ENCODE assay signal across 28 cellular contexts in genomic region chr14:105143451-105144230, GRCh38. TPM values are rescaled to one million over a fixed set of nuclear protein-coding genes. Genes with fewer than 3 reads are reported as not detected.
A peak's percentile ranks its signal among the peaks of the same experiment; 100 is the strongest.
DNase-seq lines count a peak whose midpoint lies in the region; ATAC-seq and TF ChIP-seq lines count a peak whose summit lies in the region.
"Had no signal": no experiment of that assay in that cellular context is flagged by ENCODE, and none has a peak within 500 bp of the region (broad histone marks: within the 10 kb centered on the region; RNA-seq: fewer than 3 reads in every experiment).

No MANE protein-coding gene starts in this region.

- intact Hi-C loops in Right ventricle myocardium inferior (cut with DNase I) (no loop called here), heart right ventricle (cut with DNase I) (no loop called here)

- H3K27me3 Mint-ChIP-seq in chondrocyte (ENCODE audit: low read depth), result no peaks in the 10 kb centered on the region
- H3K27me3 Mint-ChIP-seq: activated CD8-positive, alpha-beta memory T cell treated with anti-CD3 and anti-CD28 coated beads, Interleukin-2, amount 10 ng/mL, durations not matched to agents 7 days and 5 days; activated naive CD8-positive, alpha-beta T cell treated with anti-CD3 and anti-CD28 coated beads, Interleukin-2, amount 50 U/mL, for 24 hours; effector memory CD8-positive, alpha-beta T cell had no signal

- no peaks in the 10 kb centered on the region for H3K27me3 ChIP-seq in heart right ventricle
- H3K27me3 ChIP-seq in BLaER1 treated with 17β-estradiol and CSF1 and Interleukin-3, amounts not matched to agents 10 nM and 100 nM, result no peaks in the 10 kb centered on the region
- no peaks in the 10 kb centered on the region for H3K27me3 ChIP-seq in osteoblast (ENCODE audit: insufficient read depth, low read length)
- H3K27me3 ChIP-seq: ovary had no signal

- WGBS in heart right ventricle, 2 donors, result 95% methylated on average over 33 to 35 of the region's 35 CpGs

- H3K9me3 ChIP-seq in heart right ventricle (peaks cover 0 to 25% (median 13%) of the 10 kb centered on the region in 11 donors), osteoblast (ENCODE audit: low read depth, low read length) (peaks cover 8% of the 10 kb centered on the region)
- H3K9me3 ChIP-seq in BLaER1 treated with 17β-estradiol and CSF1 and Interleukin-3, amounts not matched to agents 10 nM and 100 nM (replicated peaks in 1 of 11), result peaks cover 12 to 22% (median 15%) of the 10 kb centered on the region in 11 experiments

- H3K4me3 ChIP-seq in heart right ventricle (no peak overlapping the region), osteoblast (ENCODE audit: insufficient read depth, low read length) (no peak overlapping the region)
- H3K4me3 ChIP-seq in BLaER1 treated with 17β-estradiol and CSF1 and Interleukin-3, amounts not matched to agents 10 nM and 100 nM, result no peak overlapping the region
- H3K4me3 ChIP-seq: A549, ovary had no signal

- H2AFZ ChIP-seq in osteoblast (ENCODE audit: low read length), result no peak overlapping the region

- DNase-seq in Right ventricle myocardium inferior (ENCODE audit: missing footprints) (peak; percentile 65), heart right ventricle (no peak), chondrocyte (ENCODE audit: low spot score) (peak; percentile 90), osteoblast (ENCODE audit: insufficient read length, low spot score, missing footprints) (peak; percentile 73)
- DNase-seq: activated CD4-positive, alpha-beta T cell treated with anti-CD3 and anti-CD28 coated beads, Interleukin-2, amount 50 U/mL, for 1 hour; activated CD4-positive, CD25-positive, alpha-beta regulatory T cell; activated CD8-positive, alpha-beta memory T cell treated with anti-CD3 and anti-CD28 coated beads, Interleukin-2, amount 10 ng/mL, durations not matched to agents 7 days and 5 days; activated naive CD8-positive, alpha-beta T cell treated with anti-CD3 and anti-CD28 coated beads, Interleukin-2, amount 50 U/mL, for 24 hours; activated T-cell treated with anti-CD3 and anti-CD28 coated beads, Interleukin-2, amount 50 U/mL, for 4 hours; AML-193; CD8-positive, alpha-beta T cell; central memory CD4-positive, alpha-beta T cell; effector memory CD8-positive, alpha-beta T cell; MM.1S; NCI-H1930; NCI-H2171 treated with DMSO at 0.1 percent for 48 hours; NCI-H510A; retina; stimulated activated CD4-positive, alpha-beta T cell treated with anti-CD3 and anti-CD28 coated beads, Interleukin-4, amount 100 ng/mL, for 4 hours had no signal

- H3K36me3 ChIP-seq in heart right ventricle (peaks cover 0 to 77% (median 17%) of the 10 kb centered on the region in 9 donors), osteoblast (ENCODE audit: insufficient read depth, low read length) (no peaks in the 10 kb centered on the region)
- H3K36me3 ChIP-seq in BLaER1 treated with 17β-estradiol and CSF1 and Interleukin-3, amounts not matched to agents 10 nM and 100 nM, result peaks cover 13 to 85% (median 47%) of the 10 kb centered on the region in 11 experiments; a peak in 21 of 22 replicates
- H3K36me3 ChIP-seq: ovary had no signal

- H3K27ac ChIP-seq in heart right ventricle (no peak overlapping the region), osteoblast (ENCODE audit: low read depth, low read length) (no peak overlapping the region)
- peak overlapping the region in 4 of 11 experiments; percentile 17 to 55 (median 37); a peak in 8 of 22 replicates for H3K27ac ChIP-seq in BLaER1 treated with 17β-estradiol and CSF1 and Interleukin-3, amounts not matched to agents 10 nM and 100 nM
- H3K27ac ChIP-seq: A549, ovary had no signal

- TF ChIP-seq CTCF in heart right ventricle (IDR thresholded peaks at IDR 0.05) (no peak), chondrocyte (IDR thresholded peaks at IDR 0.05) (no peak), osteoblast (IDR thresholded peaks at IDR 0.05; ENCODE audit: extremely low read depth, low read depth, low read length) (no peak)

- H4K20me1 ChIP-seq in BLaER1 treated with 17β-estradiol and CSF1 and Interleukin-3, amounts not matched to agents 10 nM and 100 nM, result peaks cover 0 to 27% (median 0%) of the 10 kb centered on the region in 11 experiments; a peak in 4 of 22 replicates
- H4K20me1 ChIP-seq in osteoblast (ENCODE audit: insufficient read depth, low read length), result no peaks in the 10 kb centered on the region

- H3K4me3 Mint-ChIP-seq in chondrocyte (ENCODE audit: unreplicated experiment), result no peak overlapping the region
- H3K4me3 Mint-ChIP-seq: activated CD8-positive, alpha-beta memory T cell treated with anti-CD3 and anti-CD28 coated beads, Interleukin-2, amount 10 ng/mL, durations not matched to agents 7 days and 5 days; activated naive CD8-positive, alpha-beta T cell treated with anti-CD3 and anti-CD28 coated beads, Interleukin-2, amount 50 U/mL, for 24 hours; activated T-cell treated with anti-CD3 and anti-CD28 coated beads, Interleukin-2, amount 50 U/mL, for 4 hours; CD8-positive, alpha-beta T cell; effector memory CD8-positive, alpha-beta T cell; memory B cell; nephron had no signal

- peak overlapping the region in 3 of 11 experiments; percentile 22 to 56 (median 38); a peak in 2 of 22 replicates for H3K9ac ChIP-seq in BLaER1 treated with 17β-estradiol and CSF1 and Interleukin-3, amounts not matched to agents 10 nM and 100 nM

- H3K36me3 Mint-ChIP-seq in chondrocyte (ENCODE audit: low read depth), result peaks cover 17% of the 10 kb centered on the region
- H3K36me3 Mint-ChIP-seq: activated CD8-positive, alpha-beta memory T cell treated with anti-CD3 and anti-CD28 coated beads, Interleukin-2, amount 10 ng/mL, durations not matched to agents 7 days and 5 days; CD8-positive, alpha-beta T cell; memory B cell had no signal

- no peaks in the 10 kb centered on the region for H3K4me1 Mint-ChIP-seq in chondrocyte (ENCODE audit: low read depth)
- H3K4me1 Mint-ChIP-seq: activated CD8-positive, alpha-beta memory T cell treated with anti-CD3 and anti-CD28 coated beads, Interleukin-2, amount 10 ng/mL, durations not matched to agents 7 days and 5 days; activated naive CD8-positive, alpha-beta T cell treated with anti-CD3 and anti-CD28 coated beads, Interleukin-2, amount 50 U/mL, for 24 hours; memory B cell; nephron had no signal

- no peak overlapping the region for H3K27ac Mint-ChIP-seq in chondrocyte (ENCODE audit: unreplicated experiment)
- H3K27ac Mint-ChIP-seq: activated CD8-positive, alpha-beta memory T cell treated with anti-CD3 and anti-CD28 coated beads, Interleukin-2, amount 10 ng/mL, durations not matched to agents 7 days and 5 days; activated naive CD8-positive, alpha-beta T cell treated with anti-CD3 and anti-CD28 coated beads, Interleukin-2, amount 50 U/mL, for 24 hours; CD8-positive, alpha-beta T cell; effector memory CD8-positive, alpha-beta T cell; memory B cell; nephron had no signal

- H3K4me2 ChIP-seq in BLaER1 treated with 17β-estradiol and CSF1 and Interleukin-3, amounts not matched to agents 10 nM and 100 nM, result peak overlapping the region in 7 of 11 experiments; percentile 42 to 74 (median 70); a peak in 12 of 22 replicates
- H3K4me2 ChIP-seq in osteoblast (ENCODE audit: insufficient read depth, low read length), result no peak overlapping the region
- H3K4me2 ChIP-seq: A549 had no signal

- H3K4me1 ChIP-seq in heart right ventricle (no peaks in the 10 kb centered on the region), osteoblast (ENCODE audit: insufficient read depth, low read length) (no peaks in the 10 kb centered on the region)
- H3K4me1 ChIP-seq in BLaER1 treated with 17β-estradiol and CSF1 and Interleukin-3, amounts not matched to agents 10 nM and 100 nM, result peaks cover 0 to 23% (median 20%) of the 10 kb centered on the region in 10 experiments; a peak in 15 of 20 replicates
- H3K4me1 ChIP-seq: A549 had no signal

- no peak for ATAC-seq in Right ventricle myocardium inferior
- ATAC-seq in heart right ventricle, result no peak
- no peak for ATAC-seq in HG02678 (IDR thresholded peaks at IDR 0.05; ENCODE audit: unreplicated experiment)
- no peak for ATAC-seq in GM21717 (IDR thresholded peaks at IDR 0.05; ENCODE audit: unreplicated experiment)
- ATAC-seq in HG02840 (IDR thresholded peaks at IDR 0.05; ENCODE audit: low FRiP score, unreplicated experiment), result no peak
- ATAC-seq: A549; activated CD8-positive, alpha-beta memory T cell treated with anti-CD3 and anti-CD28 coated beads, Interleukin-2, amount 10 ng/mL, durations not matched to agents 7 days and 5 days; activated naive CD8-positive, alpha-beta T cell treated with anti-CD3 and anti-CD28 coated beads, Interleukin-2, amount 50 U/mL, for 24 hours; activated T-cell treated with anti-CD3 and anti-CD28 coated beads, Interleukin-2, amount 50 U/mL, for 4 hours; CD8-positive, alpha-beta T cell; effector memory CD8-positive, alpha-beta T cell; esophagus mucosa had no signal

- H3K79me2 ChIP-seq in osteoblast (ENCODE audit: insufficient read depth, low read length), result no peaks in the 10 kb centered on the region

- H3K9me3 Mint-ChIP-seq in chondrocyte (ENCODE audit: low read depth), result peaks cover 4% of the 10 kb centered on the region

RNA-seq across cellular contexts. Expression of gene JAG2, which starts 24.9 kb away (rescaled TPM):
- 34.6 TPM for total RNA-seq in Right ventricle myocardium inferior
- 10 to 100 TPM; 18.5 to 42.4 (median 26.3) TPM for total RNA-seq in heart right ventricle
- 10 to 100 TPM; 23.7 to 45.5 TPM for polyA plus RNA-seq in heart right ventricle
- total RNA-seq in chondrocyte, result 8.3 to 18.2 TPM (median 16.8 TPM) in 3 replicates
- total RNA-seq in osteoblast, result 1.8 and 3.3 TPM in 2 replicates

RNA-seq across cellular contexts. Expression of gene NUDT14, which starts 37.5 kb away (rescaled TPM):
- 33.9 TPM for total RNA-seq in Right ventricle myocardium inferior
- 10 to 100 TPM; 18.9 to 33.9 (median 29.6) TPM for total RNA-seq in heart right ventricle
- polyA plus RNA-seq in heart right ventricle, result 10 to 100 TPM; 15.1 to 31.1 TPM
- total RNA-seq in chondrocyte, result 13.7 to 37.4 TPM (median 35.0 TPM) in 3 replicates
- total RNA-seq in osteoblast, result 13.6 and 15.9 TPM in 2 replicates

Comparison
In these comparisons a context has a peak if more than half of its experiments do, and no peak if none do; other contexts are left out.
1. DNase-seq: peak in Right ventricle myocardium inferior (single experiment), chondrocyte (single experiment) and osteoblast (single experiment); none in heart right ventricle (0 of 2).